Comparison of ENCODE assay signal across 1 cellular context in genomic region chr6:41724638-41725501, GRCh38.
TF ChIP-seq lines count a peak whose summit lies in the region.

No MANE protein-coding gene starts in this region.

TF ChIP-seq in K562, 482 proteins besides CTCF, POLR2A, EP300 and RAD21:
- TF ChIP-seq LARP7 (IDR thresholded peaks at IDR 0.05) (no peak), ZNF75A (CRISPR knock-in tag; IDR thresholded peaks at IDR 0.05) (no peak), TEAD4 (IDR thresholded peaks at IDR 0.05; ENCODE audit: low read length) (no peak), TEAD4 (CRISPR knock-in tag; IDR thresholded peaks at IDR 0.05; ENCODE audit: borderline replicate concordance) (0 out of 2 replicates have a peak, but pooled peaks have one; percentile 21), GABPA (tag; conservative IDR thresholded peaks at IDR 0.05; ENCODE audit: low read depth) (no peak), REST (CRISPR knock-in tag; IDR thresholded peaks at IDR 0.05; ENCODE audit: low read depth) (0 out of 2 replicates have a peak, but pooled peaks have one; percentile 6), USF1 (CRISPR knock-in tag; IDR thresholded peaks at IDR 0.05) (peak; percentile 41; the same call in 1 of the 2 replicates), JUN (IDR thresholded peaks at IDR 0.05; ENCODE audit: borderline replicate concordance, low read depth, low read length) (no peak), JUN (CRISPR knock-in tag; IDR thresholded peaks at IDR 0.05; ENCODE audit: borderline replicate concordance) (0 out of 2 replicates have a peak, but pooled peaks have one; percentile 27)
